1 cellular context compared by ENCODE assay signal in genomic region chr2:68764781-68765385, GRCh38.
TF ChIP-seq lines count a peak whose summit lies in the region.

No MANE protein-coding gene starts in this region.

TF ChIP-seq in endothelial cell of umbilical vein, 7 proteins besides CTCF, POLR2A, EP300 and RAD21:
- TF ChIP-seq POLR2AphosphoS5 (IDR thresholded peaks at IDR 0.05; ENCODE audit: insufficient read depth, low read depth, low read length) (no peak), FOS (IDR thresholded peaks at IDR 0.05; ENCODE audit: borderline replicate concordance, insufficient read depth, low read length) (no peak), JUN (IDR thresholded peaks at IDR 0.05; ENCODE audit: borderline replicate concordance, insufficient read depth, insufficient read length, low read depth) (no peak), EZH2 (IDR thresholded peaks at IDR 0.05; ENCODE audit: borderline replicate concordance, low read depth, low read length, severe bottlenecking) (no peak), MYC (IDR thresholded peaks at IDR 0.05; ENCODE audit: low read depth, low read length) (no peak), GATA2 (IDR thresholded peaks at IDR 0.05; ENCODE audit: insufficient read depth, insufficient read length, low read depth, low read length) (no peak), MAX (IDR thresholded peaks at IDR 0.05; ENCODE audit: insufficient read depth, insufficient read length) (no peak)
